Comparison of ENCODE assay signal across 8 cellular contexts in the genomic region with DNA sequence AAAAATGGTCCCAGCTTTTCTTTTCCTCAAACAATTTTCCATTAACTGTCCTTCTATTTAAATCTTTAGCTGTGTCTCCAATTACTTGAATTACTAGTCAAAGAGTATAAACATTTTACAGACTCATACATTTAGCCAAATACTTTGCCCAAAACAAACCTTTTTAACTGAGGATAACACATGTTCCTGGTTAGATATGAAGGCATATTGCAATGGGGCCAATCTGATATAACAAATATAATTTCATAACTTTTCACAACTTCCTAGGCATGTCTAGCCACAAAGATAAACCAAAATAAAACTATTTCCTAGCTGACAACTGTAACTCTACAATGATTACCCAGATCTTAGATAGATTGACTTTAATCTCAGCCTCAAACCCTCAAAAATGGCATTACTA.
"Had no signal": no experiment of that assay in that cellular context is flagged by ENCODE, and none has a peak within 500 bp of the region (broad histone marks: within the 10 kb centered on the region; RNA-seq: fewer than 3 reads in every experiment).

No MANE protein-coding gene starts in this region.

- H3K4me2 ChIP-seq: KMS-11 had no signal

- H3K4me1 Mint-ChIP-seq: IgD-negative memory B cell had no signal

- H3K4me3 ChIP-seq: K562 had no signal

- H3K27ac Mint-ChIP-seq: IgD-negative memory B cell had no signal

- DNase-seq: IMR-90, KBM-7, KG1 had no signal

- H3K36me3 Mint-ChIP-seq: IgD-negative memory B cell had no signal

- ATAC-seq: HepG2, K562 had no signal

- H3K9me3 Mint-ChIP-seq: IgD-negative memory B cell had no signal

- H3K4me3 Mint-ChIP-seq: IgD-negative memory B cell had no signal

- H3K9ac ChIP-seq: KMS-11 had no signal

- H3K27ac ChIP-seq: HL-60, KMS-11 had no signal
